8 cellular contexts compared by ENCODE assay signal in the genomic region with DNA sequence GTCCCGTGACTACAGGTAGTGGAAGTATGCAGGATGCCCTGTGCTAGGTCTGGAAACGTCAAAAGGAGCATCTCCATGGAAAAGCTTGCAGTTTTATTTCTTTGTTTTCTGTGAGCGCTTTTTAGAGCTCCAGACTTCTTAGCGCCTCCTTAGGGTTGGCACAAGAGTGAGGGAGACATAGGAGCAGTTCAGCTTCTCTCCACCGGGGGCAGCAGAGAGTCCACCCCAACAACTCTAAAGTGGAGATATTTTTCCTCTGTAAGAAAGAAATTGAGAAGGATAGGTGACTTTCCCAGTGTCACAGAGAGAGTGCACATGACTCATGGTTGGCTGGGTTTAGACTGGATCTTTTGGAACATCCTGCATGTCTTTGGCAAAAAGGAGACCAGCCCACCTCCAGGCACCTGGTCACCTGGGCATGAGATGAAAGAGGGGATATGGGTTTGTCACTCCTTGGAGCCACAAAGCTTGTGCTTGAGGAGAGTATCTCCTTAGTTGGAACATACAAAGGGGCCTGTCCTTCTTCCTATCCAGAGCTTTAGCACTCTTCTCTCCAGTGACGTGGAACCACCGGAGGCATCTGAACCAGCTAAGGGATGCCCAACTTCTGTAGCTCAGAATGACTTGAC.
DNase-seq lines count a peak whose midpoint lies in the region; ATAC-seq and TF ChIP-seq lines count a peak whose summit lies in the region.

No MANE protein-coding gene starts in this region.

- peaks cover 3% of the 10 kb centered on the region for H3K36me3 Mint-ChIP-seq in neural crest cell (ENCODE audit: low read depth)

- no peak overlapping the region for H3K4me3 Mint-ChIP-seq in neural crest cell

- no peak overlapping the region for H3K27ac Mint-ChIP-seq in neural crest cell (ENCODE audit: unreplicated experiment)

- H3K4me1 Mint-ChIP-seq in neural crest cell, result peaks cover 4% of the 10 kb centered on the region

- peak; percentile 50 for ATAC-seq in GM21825 (IDR thresholded peaks at IDR 0.05; ENCODE audit: unreplicated experiment)
- no peak for ATAC-seq in GM18870 (IDR thresholded peaks at IDR 0.05; ENCODE audit: unreplicated experiment)

- in situ Hi-C loops in T47D (cut with HindIII; ENCODE audit: low pct_unique_long_range_greater_than_20kb, low sequenced_read_pairs), result no loop called here

- no peaks in the 10 kb centered on the region for H3K27me3 Mint-ChIP-seq in neural crest cell (ENCODE audit: low read depth)

- DNase-seq in activated CD4-positive, alpha-beta T cell treated with anti-CD3 and anti-CD28 coated beads for 48 hours, result peak; percentile 48
- no peak for DNase-seq in activated CD4-positive, alpha-beta T cell treated with anti-CD3 and anti-CD28 coated beads for 4 hours
- DNase-seq in NCI-H1694 (lab: John Stamatoyannopoulos, UW) (peak; percentile 10), T47D (ENCODE audit: low read depth in 1 of 2, low spot score in 1 of 2) (peak; percentile 11 to 55), neural crest cell (ENCODE audit: low read depth, low spot score) (peak; percentile 55), amniotic stem cell (lab: John Stamatoyannopoulos, UW) (no peak)

- peak; percentile 77 for TF ChIP-seq CTCF in neural crest cell (conservative IDR thresholded peaks at IDR 0.05)

- peaks cover 3% of the 10 kb centered on the region for H3K9me3 Mint-ChIP-seq in neural crest cell

Comparison
In these comparisons a context has a peak if more than half of its experiments do, and no peak if none do; other contexts are left out.
1. DNase-seq: peak in activated CD4-positive, alpha-beta T cell treated with anti-CD3 and anti-CD28 coated beads for 48 hours (single experiment), NCI-H1694 (single experiment), T47D (2 of 2) and neural crest cell (single experiment); none in activated CD4-positive, alpha-beta T cell treated with anti-CD3 and anti-CD28 coated beads for 4 hours (0 of 2) and amniotic stem cell (single experiment).